19 cellular contexts compared by ENCODE assay signal in genomic region chr11:43934359-43935130, GRCh38. TPM values are rescaled to one million over a fixed set of nuclear protein-coding genes. Genes with fewer than 3 reads are reported as not detected.
DNase-seq lines count a peak whose midpoint lies in the region; ATAC-seq, FAIRE-seq and TF ChIP-seq lines count a peak whose summit lies in the region.
"Had no signal": no experiment of that assay in that cellular context is flagged by ENCODE, and none has a peak within 500 bp of the region (broad histone marks: within the 10 kb centered on the region; RNA-seq: fewer than 3 reads in every experiment).

No MANE protein-coding gene starts in this region.

- H3K27ac Mint-ChIP-seq in neural progenitor cell: peak overlapping the region; percentile 79
- H3K27ac Mint-ChIP-seq: activated naive CD4-positive, alpha-beta T cell treated with anti-CD3 and anti-CD28 coated beads, Interleukin-2, amount 10 ng/mL, durations not matched to agents 7 days and 5 days; immature natural killer cell; stimulated activated naive CD8-positive, alpha-beta T cell treated with anti-CD3 and anti-CD28 coated beads, Interleukin-15, Interleukin-2, amounts not matched to agents 100 ng/mL and 50 ng/mL, for 24 hours had no signal

- CTCF ChIA-PET in AG04450 (lab: Charles Lee): no interaction called here

- no peaks in the 10 kb centered on the region for H3F3A ChIP-seq in neural progenitor cell (ENCODE audit: low read depth)

- H3K36me3 ChIP-seq in neural progenitor cell: no peaks in the 10 kb centered on the region
- H3K36me3 ChIP-seq in kidney (ENCODE audit: control insufficient read depth in 1 of 2, insufficient read depth in 2 of 2, low read length in 2 of 2): no peaks in the 10 kb centered on the region
- H3K36me3 ChIP-seq: BLaER1 treated with 17β-estradiol and CSF1 and Interleukin-3, amounts not matched to agents 10 nM and 100 nM; esophagus muscularis mucosa had no signal

- H3K4me3 ChIP-seq in AG04450 (ENCODE audit: low read depth, low read length): no peak overlapping the region
- H3K4me3 ChIP-seq in coronary artery: no peak overlapping the region
- H3K4me3 ChIP-seq in neural progenitor cell: no peak overlapping the region
- no peak overlapping the region for H3K4me3 ChIP-seq in kidney (ENCODE audit: low read length in 2 of 2)
- H3K4me3 ChIP-seq: BLaER1 treated with 17β-estradiol and CSF1 and Interleukin-3, amounts not matched to agents 10 nM and 100 nM; esophagus muscularis mucosa had no signal

- peaks cover 13% of the 10 kb centered on the region for H3K27me3 Mint-ChIP-seq in neural progenitor cell (ENCODE audit: insufficient read depth, low read depth)

- intact Hi-C loops in kidney (cut with DNase I): no loop called here

- no peak for ATAC-seq in HG03469 (IDR thresholded peaks at IDR 0.05; ENCODE audit: unreplicated experiment)

- no peaks in the 10 kb centered on the region for H3K79me2 ChIP-seq in neural progenitor cell (ENCODE audit: low read depth)

- no peaks in the 10 kb centered on the region for H3K27me3 ChIP-seq in AG04450 (ENCODE audit: control insufficient read depth, insufficient read depth, low read length)
- peaks cover 3% of the 10 kb centered on the region for H3K27me3 ChIP-seq in neural progenitor cell
- H3K27me3 ChIP-seq: BLaER1 treated with 17β-estradiol and CSF1 and Interleukin-3, amounts not matched to agents 10 nM and 100 nM; esophagus muscularis mucosa had no signal

- DNase-seq in AG04450 (ENCODE audit: low read depth, low spot score): no peak
- no peak for DNase-seq in HTR-8/SVneo (ENCODE audit: insufficient read length, low spot score)
- peak; percentile 62 for DNase-seq in coronary artery (ENCODE audit: low spot score)
- DNase-seq in neural progenitor cell (ENCODE audit: low spot score): no peak
- DNase-seq in dermis blood vessel endothelial cell: no peak
- DNase-seq in kidney: no peak
- DNase-seq: activated naive CD4-positive, alpha-beta T cell treated with anti-CD3 and anti-CD28 coated beads, Interleukin-2, amount 10 ng/mL, durations not matched to agents 7 days and 5 days; DND-41; immature natural killer cell; NCI-H2107; NCI-H510A treated with DMSO at 0.1 percent for 48 hours; SHP77 treated with DMSO at 0.1 percent for 48 hours had no signal

- no peaks in the 10 kb centered on the region for H3K36me3 Mint-ChIP-seq in neural progenitor cell
- H3K36me3 Mint-ChIP-seq: activated naive CD4-positive, alpha-beta T cell treated with anti-CD3 and anti-CD28 coated beads, Interleukin-2, amount 10 ng/mL, durations not matched to agents 7 days and 5 days; immature natural killer cell had no signal

- no peaks in the 10 kb centered on the region for H3K9me3 Mint-ChIP-seq in neural progenitor cell
- H3K9me3 Mint-ChIP-seq: activated naive CD4-positive, alpha-beta T cell treated with anti-CD3 and anti-CD28 coated beads, Interleukin-2, amount 10 ng/mL, durations not matched to agents 7 days and 5 days; immature natural killer cell; stimulated activated naive CD8-positive, alpha-beta T cell treated with anti-CD3 and anti-CD28 coated beads, Interleukin-15, Interleukin-2, amounts not matched to agents 100 ng/mL and 50 ng/mL, for 24 hours had no signal

- no peak overlapping the region for H2AFZ ChIP-seq in neural progenitor cell (replicated peaks)

- H3K27ac ChIP-seq in AG04450 (ENCODE audit: low read depth, low read length) (peak overlapping the region; percentile 39), coronary artery (peak overlapping the region in 1 of 2 donors; percentile 71), neural progenitor cell (no peak overlapping the region), kidney (ENCODE audit: low read depth in 2 of 2, low read length in 2 of 2) (no peak overlapping the region)
- H3K27ac ChIP-seq: BLaER1 treated with 17β-estradiol and CSF1 and Interleukin-3, amounts not matched to agents 10 nM and 100 nM; esophagus muscularis mucosa; HL-60 had no signal

- no peak overlapping the region for H3K4me3 Mint-ChIP-seq in neural progenitor cell
- H3K4me3 Mint-ChIP-seq: activated naive CD4-positive, alpha-beta T cell treated with anti-CD3 and anti-CD28 coated beads, Interleukin-2, amount 10 ng/mL, durations not matched to agents 7 days and 5 days; immature natural killer cell; stimulated activated naive CD8-positive, alpha-beta T cell treated with anti-CD3 and anti-CD28 coated beads, Interleukin-15, Interleukin-2, amounts not matched to agents 100 ng/mL and 50 ng/mL, for 24 hours had no signal

- peak overlapping the region; percentile 58 for H3K4me2 ChIP-seq in neural progenitor cell

- H3K9ac ChIP-seq in neural progenitor cell (no peak overlapping the region), kidney (ENCODE audit: low read length in 2 of 2) (no peak overlapping the region)
- H3K9ac ChIP-seq: BLaER1 treated with 17β-estradiol and CSF1 and Interleukin-3, amounts not matched to agents 10 nM and 100 nM had no signal

- POLR2A ChIA-PET in AG04450 (lab: Yijun Ruan, JAX): interaction anchor here (1.3 to 2.6 kb wide), 3 partner anchors 8 to 16 kb away, joined by 3 to 13 read pairs (median 3); no protein-coding TSS in a partner anchor

- no peaks in the 10 kb centered on the region for H3K9me3 ChIP-seq in AG04450 (ENCODE audit: control insufficient read depth, insufficient read depth, low read length)
- no peaks in the 10 kb centered on the region for H3K9me3 ChIP-seq in neural progenitor cell (ENCODE audit: low read depth)
- H3K9me3 ChIP-seq in kidney (ENCODE audit: control insufficient read depth in 1 of 2, low read length in 2 of 2): no peaks in the 10 kb centered on the region
- H3K9me3 ChIP-seq: BLaER1 treated with 17β-estradiol and CSF1 and Interleukin-3, amounts not matched to agents 10 nM and 100 nM; esophagus muscularis mucosa had no signal

- H4K20me1 ChIP-seq in neural progenitor cell (ENCODE audit: low read depth): no peaks in the 10 kb centered on the region
- H4K20me1 ChIP-seq: BLaER1 treated with 17β-estradiol and CSF1 and Interleukin-3, amounts not matched to agents 10 nM and 100 nM had no signal

- H3K4me1 Mint-ChIP-seq in neural progenitor cell: peaks cover 19% of the 10 kb centered on the region

- peak; percentile 60 for FAIRE-seq in HTR-8/SVneo (lab: Jason Lieb, UNC)
- no peak for FAIRE-seq in kidney (lab: Jason Lieb, UNC)
- FAIRE-seq: frontal cortex, GM19239 had no signal

- H3K4me1 ChIP-seq in neural progenitor cell (peaks cover 10% of the 10 kb centered on the region), kidney (ENCODE audit: control insufficient read depth in 1 of 2, insufficient read depth in 1 of 2, low read depth in 1 of 2, low read length in 2 of 2) (peaks cover 0 to 8% of the 10 kb centered on the region in 2 donors)

- TF ChIP-seq CTCF in AG04450 (IDR thresholded peaks at IDR 0.05; ENCODE audit: low read depth, low read length) (no peak), coronary artery (IDR thresholded peaks at IDR 0.05) (no peak), neural progenitor cell (IDR thresholded peaks at IDR 0.05) (no peak), kidney (IDR thresholded peaks at IDR 0.05; ENCODE audit: borderline replicate concordance, extremely low read depth, insufficient read depth) (no peak)

RNA-seq across cellular contexts. Expression of gene C11orf96, which starts 7.9 kb away (rescaled TPM):
- polyA plus RNA-seq in AG04450 (2011; rRNA removed): 0.87 and 1.2 TPM in 2 replicates
- polyA minus RNA-seq in AG04450 (2011; rRNA and poly(A)+ RNA removed): 0.46 and 0.52 TPM in 2 replicates
- 0.32 and 5.4 TPM in 2 replicates for total RNA-seq in neural progenitor cell (ENCODE audit: low replicate concordance)
- total RNA-seq in dermis blood vessel endothelial cell: 5.5 and 8.7 TPM in 2 replicates
- total RNA-seq in kidney: 153 TPM
- 109 TPM for polyA plus RNA-seq in kidney (ENCODE audit: insufficient read depth, low read depth, low replicate concordance)
- polyA plus RNA-seq: immature natural killer cell had no signal

RNA-seq across cellular contexts. Expression of gene ALKBH3, which starts 53.9 kb away (rescaled TPM):
- polyA plus RNA-seq in AG04450 (2011; rRNA removed) (35.0 and 36.5 TPM in 2 replicates), kidney (ENCODE audit: insufficient read depth, low read depth, low replicate concordance) (23.8 TPM)
- 21.2 and 25.0 TPM in 2 replicates for polyA minus RNA-seq in AG04450 (2011; rRNA and poly(A)+ RNA removed)
- total RNA-seq in neural progenitor cell (ENCODE audit: low replicate concordance) (21.7 and 37.4 TPM in 2 replicates), dermis blood vessel endothelial cell (27.4 and 40.0 TPM in 2 replicates), kidney (49.0 TPM)

Comparison
In these comparisons a context has a peak if more than half of its experiments do, and no peak if none do; other contexts are left out.
1. RNA of gene C11orf96, which starts 7.9 kb away (total RNA-seq): 153 TPM in kidney (single experiment); 5.5 to 8.7 TPM in dermis blood vessel endothelial cell and 0.32 to 5.4 TPM in neural progenitor cell; every median in the first group is over 10 times any median in the second.